In genomic region chr1:228166170-228166936, GRCh38 we compare ENCODE assay signal across 8 cellular contexts. TPM values are rescaled to one million over a fixed set of nuclear protein-coding genes. Genes with fewer than 3 reads are reported as not detected.
DNase-seq lines count a peak whose midpoint lies in the region; ATAC-seq and TF ChIP-seq lines count a peak whose summit lies in the region.

No MANE protein-coding gene starts in this region.

- no peaks in the 10 kb centered on the region for H3K36me3 Mint-ChIP-seq in stimulated activated memory B cell treated with anti-CD40 and anti-IgM and Interleukin-4, amounts not matched to agents 10 μg/mL and 1 μg/mL and 100 μg/mL, for 72 hours

- H3K9me3 Mint-ChIP-seq in stimulated activated memory B cell treated with anti-CD40 and anti-IgM and Interleukin-4, amounts not matched to agents 10 μg/mL and 1 μg/mL and 100 μg/mL, for 72 hours = no peaks in the 10 kb centered on the region

- H3K27ac Mint-ChIP-seq in stimulated activated memory B cell treated with anti-CD40 and anti-IgM and Interleukin-4, amounts not matched to agents 10 μg/mL and 1 μg/mL and 100 μg/mL, for 72 hours = peak overlapping the region; percentile 83

- H3K4me3 ChIP-seq in epithelial cell of esophagus (ENCODE audit: low read length) = peak overlapping the region; percentile 69

- H3K4me3 Mint-ChIP-seq in stimulated activated memory B cell treated with anti-CD40 and anti-IgM and Interleukin-4, amounts not matched to agents 10 μg/mL and 1 μg/mL and 100 μg/mL, for 72 hours = peak overlapping the region; percentile 89

- no peaks in the 10 kb centered on the region for H3K27me3 Mint-ChIP-seq in stimulated activated memory B cell treated with anti-CD40 and anti-IgM and Interleukin-4, amounts not matched to agents 10 μg/mL and 1 μg/mL and 100 μg/mL, for 72 hours

- peaks cover 42% of the 10 kb centered on the region for H3K4me1 Mint-ChIP-seq in stimulated activated memory B cell treated with anti-CD40 and anti-IgM and Interleukin-4, amounts not matched to agents 10 μg/mL and 1 μg/mL and 100 μg/mL, for 72 hours

- DNase-seq in AG20443 (ENCODE audit: low spot score) (peak; percentile 80), NCI-H2171 treated with DMSO at 0.1 percent for 48 hours (lab: John Stamatoyannopoulos, UW) (peak; percentile 72), epithelial cell of esophagus (ENCODE audit: low read depth) (peak; percentile 70), mucosa of gallbladder (ENCODE audit: low spot score) (peak; percentile 76)
- DNase-seq in activated CD8-positive, alpha-beta memory T cell treated with anti-CD3 and anti-CD28 coated beads for 48 hours (ENCODE audit: low read depth in 2 of 3, low spot score in 2 of 3) = peak; percentile 15 to 32 (median 26)

- ATAC-seq in GM18519 (IDR thresholded peaks at IDR 0.05; ENCODE audit: low FRiP score, unreplicated experiment) = peak; percentile 16
- ATAC-seq in HG03045 (IDR thresholded peaks at IDR 0.05; ENCODE audit: unreplicated experiment) = peak; percentile 11
- ATAC-seq in stimulated activated memory B cell treated with anti-CD40 and anti-IgM and Interleukin-4, amounts not matched to agents 10 μg/mL and 1 μg/mL and 100 μg/mL, for 72 hours = peak; percentile 25

- peak; percentile 51 for TF ChIP-seq CTCF in epithelial cell of esophagus (IDR thresholded peaks at IDR 0.05; ENCODE audit: insufficient read depth, low read depth, low read length, missing control alignments)

RNA-seq across cellular contexts. Expression of gene IBA57, which starts 0.7 kb away (rescaled TPM):
- 12.8 TPM for total RNA-seq in mucosa of gallbladder

RNA-seq across cellular contexts. Expression of gene GJC2, which starts 16.6 kb away (rescaled TPM):
- 2.8 TPM for total RNA-seq in mucosa of gallbladder

RNA-seq across cellular contexts. Expression of gene GUK1, which starts 26.3 kb away (rescaled TPM):
- total RNA-seq in mucosa of gallbladder = 235 TPM

RNA-seq across cellular contexts. Expression of gene OBSCN, which starts 41.5 kb away (rescaled TPM):
- total RNA-seq in mucosa of gallbladder = 25.8 TPM

RNA-seq across cellular contexts. Expression of gene MRPL55, which starts 57.3 kb away (rescaled TPM):
- total RNA-seq in mucosa of gallbladder = 56.1 TPM

Comparison
In these comparisons a context has a peak if more than half of its experiments do, and no peak if none do; other contexts are left out.
1. Peak in every context shown above with its lines: DNase-seq, ATAC-seq and H3K4me3 ChIP-seq.
2. DNase-seq: peak in every context shown above with its lines; median percentile 80 in AG20443; 76 in mucosa of gallbladder; 72 in NCI-H2171 treated with DMSO at 0.1 percent for 48 hours; 70 in epithelial cell of esophagus; 26 in activated CD8-positive, alpha-beta memory T cell treated with anti-CD3 and anti-CD28 coated beads for 48 hours.